In the genomic region with DNA sequence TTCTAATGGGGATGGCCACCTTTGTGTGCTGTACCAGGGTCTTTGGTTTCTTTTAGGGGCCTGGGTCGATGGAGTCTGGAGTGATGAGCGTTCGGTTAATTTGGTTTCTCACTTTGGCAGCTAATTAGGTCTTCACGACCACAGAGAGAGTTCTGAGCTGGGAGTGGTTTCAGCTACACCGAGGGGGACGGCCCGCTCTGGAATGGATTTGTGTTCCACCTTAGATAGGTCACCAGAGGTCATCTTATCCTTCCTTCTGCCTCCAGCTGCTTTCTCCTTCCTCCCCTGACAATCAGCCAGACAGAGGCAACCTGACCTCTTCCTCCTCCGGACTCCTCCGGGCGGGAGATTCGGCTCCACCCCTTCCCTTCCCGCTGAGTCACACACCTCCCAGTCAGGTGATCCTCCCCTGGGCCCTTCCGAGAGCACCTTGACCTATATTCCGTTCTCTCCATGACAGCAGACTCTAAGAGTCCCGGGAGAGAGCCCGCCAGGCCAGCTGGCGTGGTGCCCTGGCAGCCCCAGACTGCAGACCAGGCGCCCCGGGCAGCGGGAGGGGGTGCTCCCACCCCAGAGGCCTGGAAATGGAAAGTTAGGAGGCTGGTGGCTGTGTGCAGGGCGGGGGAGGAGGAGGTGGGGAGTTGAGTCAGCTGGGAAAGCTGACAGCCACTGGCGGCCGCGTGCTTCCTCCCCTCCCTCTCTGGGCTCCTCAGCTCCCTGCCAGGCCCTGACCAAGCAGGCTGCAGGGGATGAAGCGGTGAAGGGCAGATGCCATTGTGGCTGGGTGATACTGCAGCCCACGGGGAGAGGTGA, we compare ENCODE assay signal across 8 cellular contexts. TPM values are rescaled to one million over a fixed set of nuclear protein-coding genes. Genes with fewer than 3 reads are reported as not detected.
DNase-seq lines count a peak whose midpoint lies in the region; ATAC-seq and TF ChIP-seq lines count a peak whose summit lies in the region.

No MANE protein-coding gene starts in this region.

- H3K27ac ChIP-seq in right atrium auricular region = peak overlapping the region; percentile 93
- H3K27ac ChIP-seq in vagina = peak overlapping the region; percentile 89

- no peaks in the 10 kb centered on the region for H3K9me3 ChIP-seq in right atrium auricular region
- no peaks in the 10 kb centered on the region for H3K9me3 ChIP-seq in vagina

- H3K4me3 ChIP-seq in right atrium auricular region (peak overlapping the region; percentile 29 to 47), vagina (peak overlapping the region; percentile 40 to 48)

- H3K27me3 Mint-ChIP-seq in progenitor cell of endocrine pancreas = no peaks in the 10 kb centered on the region

- peak overlapping the region; percentile 67 for H3K4me3 Mint-ChIP-seq in progenitor cell of endocrine pancreas (ENCODE audit: low read depth)

- H3K4me1 ChIP-seq in right atrium auricular region (peaks cover 0 to 47% of the 10 kb centered on the region in 2 donors), vagina (peaks cover 60% of the 10 kb centered on the region)

- peak; percentile 42 for ATAC-seq in HG02623 (IDR thresholded peaks at IDR 0.05; ENCODE audit: unreplicated experiment)

- peaks cover 13% of the 10 kb centered on the region for H3K4me1 Mint-ChIP-seq in progenitor cell of endocrine pancreas (ENCODE audit: low read depth)

- no peaks in the 10 kb centered on the region for H3K9me3 Mint-ChIP-seq in progenitor cell of endocrine pancreas (ENCODE audit: low read depth)

- H3K36me3 ChIP-seq in right atrium auricular region = no peaks in the 10 kb centered on the region
- no peaks in the 10 kb centered on the region for H3K36me3 ChIP-seq in vagina

- TF ChIP-seq CTCF in GM10266 (IDR thresholded peaks at IDR 0.05; ENCODE audit: control insufficient read depth, insufficient read depth, low read depth, missing control alignments) (no peak), right atrium auricular region (IDR thresholded peaks at IDR 0.05) (no peak), progenitor cell of endocrine pancreas (IDR thresholded peaks at IDR 0.05; ENCODE audit: unreplicated experiment) (no peak), vagina (IDR thresholded peaks at IDR 0.05) (no peak)

- no peaks in the 10 kb centered on the region for H3K36me3 Mint-ChIP-seq in progenitor cell of endocrine pancreas (ENCODE audit: insufficient read depth)

- intact Hi-C loops in vagina (cut with DNase I) = no loop called here

- TF ChIP-seq POLR2A in vagina (IDR thresholded peaks at IDR 0.05) = no peak

- DNase-seq in GM10266 (ENCODE audit: extremely low spot score) = peak; percentile 54
- DNase-seq in NCI-H1092 treated with DMSO at 0.1 percent for 48 hours (lab: John Stamatoyannopoulos, UW) = peak; percentile 93
- peak; percentile 10 for DNase-seq in T follicular helper cell (ENCODE audit: low read depth)
- DNase-seq in anterior cingulate cortex (lab: John Stamatoyannopoulos, UW) = peak; percentile 29 to 92 (median 84)
- peak; percentile 92 for DNase-seq in right atrium auricular region (ENCODE audit: low spot score)
- peak; percentile 50 for DNase-seq in progenitor cell of endocrine pancreas (ENCODE audit: low spot score, unreplicated experiment)
- peak in 1 of 2 donors; percentile 97 for DNase-seq in vagina (ENCODE audit: extremely low spot score in 2 of 2)

- H3K27me3 ChIP-seq in right atrium auricular region = no peaks in the 10 kb centered on the region
- H3K27me3 ChIP-seq in vagina = no peaks in the 10 kb centered on the region

- H3K27ac Mint-ChIP-seq in progenitor cell of endocrine pancreas = peak overlapping the region; percentile 97

RNA-seq across cellular contexts. Expression of a gene that starts 44.7 kb away (rescaled TPM):
- total RNA-seq in right atrium auricular region (10 to 100 TPM; 49.8 to 54.1 TPM), progenitor cell of endocrine pancreas (67.7 TPM in 2 replicates), vagina (77.6 TPM)

RNA-seq across cellular contexts. Expression of a gene that starts 46.8 kb away (rescaled TPM):
- under 1 TPM; 0.33 to 0.67 TPM for total RNA-seq in right atrium auricular region
- total RNA-seq in progenitor cell of endocrine pancreas = 1.1 and 1.3 TPM in 2 replicates
- not detected for total RNA-seq in vagina
